In the genomic region with DNA sequence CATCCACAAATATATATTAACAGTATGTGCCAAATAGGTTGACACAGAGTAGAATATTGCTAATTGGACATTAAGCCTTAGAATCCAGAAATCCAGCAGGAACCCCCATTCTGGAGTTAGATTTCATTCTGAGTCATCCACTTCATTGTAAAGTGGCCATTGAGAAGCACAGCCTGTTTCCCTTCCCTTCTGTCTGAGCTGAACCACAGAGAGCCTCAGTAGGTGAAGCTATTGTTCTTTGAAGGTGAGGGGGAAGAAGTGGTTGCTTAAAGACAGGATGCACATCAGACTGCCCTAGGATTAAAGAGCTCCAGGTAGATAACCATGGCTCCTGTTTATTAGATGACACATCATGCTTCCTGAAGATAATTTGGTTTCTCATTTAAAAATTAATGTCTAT, we compare ENCODE assay signal across 1 cellular context.
TF ChIP-seq lines count a peak whose summit lies in the region.

No MANE protein-coding gene starts in this region.

TF ChIP-seq in GM23338, 12 proteins besides CTCF, POLR2A, EP300 and RAD21:
- TF ChIP-seq, protein P1, sequence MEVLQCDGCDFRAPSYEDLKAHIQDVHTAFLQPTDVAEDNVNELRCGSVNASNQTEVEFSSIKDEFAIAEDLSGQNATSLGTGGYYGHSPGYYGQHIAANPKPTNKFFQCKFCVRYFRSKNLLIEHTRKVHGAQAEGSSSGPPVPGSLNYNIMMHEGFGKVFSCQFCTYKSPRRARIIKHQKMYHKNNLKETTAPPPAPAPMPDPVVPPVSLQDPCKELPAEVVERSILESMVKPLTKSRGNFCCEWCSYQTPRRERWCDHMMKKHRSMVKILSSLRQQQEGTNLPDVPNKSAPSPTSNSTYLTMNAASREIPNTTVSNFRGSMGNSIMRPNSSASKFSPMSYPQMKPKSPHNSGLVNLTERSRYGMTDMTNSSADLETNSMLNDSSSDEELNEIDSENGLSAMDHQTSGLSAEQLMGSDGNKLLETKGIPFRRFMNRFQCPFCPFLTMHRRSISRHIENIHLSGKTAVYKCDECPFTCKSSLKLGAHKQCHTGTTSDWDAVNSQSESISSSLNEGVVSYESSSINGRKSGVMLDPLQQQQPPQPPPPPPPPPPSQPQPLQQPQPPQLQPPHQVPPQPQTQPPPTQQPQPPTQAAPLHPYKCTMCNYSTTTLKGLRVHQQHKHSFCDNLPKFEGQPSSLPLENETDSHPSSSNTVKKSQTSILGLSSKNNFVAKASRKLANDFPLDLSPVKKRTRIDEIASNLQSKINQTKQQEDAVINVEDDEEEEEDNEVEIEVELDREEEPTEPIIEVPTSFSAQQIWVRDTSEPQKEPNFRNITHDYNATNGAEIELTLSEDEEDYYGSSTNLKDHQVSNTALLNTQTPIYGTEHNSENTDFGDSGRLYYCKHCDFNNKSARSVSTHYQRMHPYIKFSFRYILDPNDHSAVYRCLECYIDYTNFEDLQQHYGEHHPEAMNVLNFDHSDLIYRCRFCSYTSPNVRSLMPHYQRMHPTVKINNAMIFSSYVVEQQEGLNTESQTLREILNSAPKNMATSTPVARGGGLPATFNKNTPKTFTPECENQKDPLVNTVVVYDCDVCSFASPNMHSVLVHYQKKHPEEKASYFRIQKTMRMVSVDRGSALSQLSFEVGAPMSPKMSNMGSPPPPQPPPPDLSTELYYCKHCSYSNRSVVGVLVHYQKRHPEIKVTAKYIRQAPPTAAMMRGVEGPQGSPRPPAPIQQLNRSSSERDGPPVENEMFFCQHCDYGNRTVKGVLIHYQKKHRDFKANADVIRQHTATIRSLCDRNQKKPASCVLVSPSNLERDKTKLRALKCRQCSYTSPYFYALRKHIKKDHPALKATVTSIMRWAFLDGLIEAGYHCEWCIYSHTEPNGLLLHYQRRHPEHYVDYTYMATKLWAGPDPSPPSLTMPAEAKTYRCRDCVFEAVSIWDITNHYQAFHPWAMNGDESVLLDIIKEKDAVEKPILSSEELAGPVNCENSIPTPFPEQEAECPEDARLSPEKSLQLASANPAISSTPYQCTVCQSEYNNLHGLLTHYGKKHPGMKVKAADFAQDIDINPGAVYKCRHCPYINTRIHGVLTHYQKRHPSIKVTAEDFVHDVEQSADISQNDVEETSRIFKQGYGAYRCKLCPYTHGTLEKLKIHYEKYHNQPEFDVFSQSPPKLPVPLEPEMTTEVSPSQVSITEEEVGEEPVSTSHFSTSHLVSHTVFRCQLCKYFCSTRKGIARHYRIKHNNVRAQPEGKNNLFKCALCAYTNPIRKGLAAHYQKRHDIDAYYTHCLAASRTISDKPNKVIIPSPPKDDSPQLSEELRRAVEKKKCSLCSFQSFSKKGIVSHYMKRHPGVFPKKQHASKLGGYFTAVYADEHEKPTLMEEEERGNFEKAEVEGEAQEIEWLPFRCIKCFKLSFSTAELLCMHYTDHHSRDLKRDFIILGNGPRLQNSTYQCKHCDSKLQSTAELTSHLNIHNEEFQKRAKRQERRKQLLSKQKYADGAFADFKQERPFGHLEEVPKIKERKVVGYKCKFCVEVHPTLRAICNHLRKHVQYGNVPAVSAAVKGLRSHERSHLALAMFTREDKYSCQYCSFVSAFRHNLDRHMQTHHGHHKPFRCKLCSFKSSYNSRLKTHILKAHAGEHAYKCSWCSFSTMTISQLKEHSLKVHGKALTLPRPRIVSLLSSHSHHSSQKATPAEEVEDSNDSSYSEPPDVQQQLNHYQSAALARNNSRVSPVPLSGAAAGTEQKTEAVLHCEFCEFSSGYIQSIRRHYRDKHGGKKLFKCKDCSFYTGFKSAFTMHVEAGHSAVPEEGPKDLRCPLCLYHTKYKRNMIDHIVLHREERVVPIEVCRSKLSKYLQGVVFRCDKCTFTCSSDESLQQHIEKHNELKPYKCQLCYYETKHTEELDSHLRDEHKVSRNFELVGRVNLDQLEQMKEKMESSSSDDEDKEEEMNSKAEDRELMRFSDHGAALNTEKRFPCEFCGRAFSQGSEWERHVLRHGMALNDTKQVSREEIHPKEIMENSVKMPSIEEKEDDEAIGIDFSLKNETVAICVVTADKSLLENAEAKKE (CRISPR knock-in tag; IDR thresholded peaks at IDR 0.05), result no peak
- TF ChIP-seq STAT1 (IDR thresholded peaks at IDR 0.05; ENCODE audit: unreplicated experiment), result no peak
- TF ChIP-seq CREB1 (CRISPR knock-in tag; IDR thresholded peaks at IDR 0.05; ENCODE audit: low read depth), result no peak
- TF ChIP-seq ZNF331 (CRISPR knock-in tag; IDR thresholded peaks at IDR 0.05; ENCODE audit: low read depth), result no peak
- no peak for TF ChIP-seq JUNB (IDR thresholded peaks at IDR 0.05; ENCODE audit: unreplicated experiment)
- no peak for TF ChIP-seq ZNF114 (CRISPR knock-in tag; IDR thresholded peaks at IDR 0.05)
- no peak for TF ChIP-seq POLR2AphosphoS5 (IDR thresholded peaks at IDR 0.05; ENCODE audit: low read depth)
- no peak for TF ChIP-seq EZH2phosphoT487 (IDR thresholded peaks at IDR 0.05; ENCODE audit: unreplicated experiment)
- no peak for TF ChIP-seq EZH2 (IDR thresholded peaks at IDR 0.05; ENCODE audit: low read depth, unreplicated experiment)
- TF ChIP-seq, protein P2, sequence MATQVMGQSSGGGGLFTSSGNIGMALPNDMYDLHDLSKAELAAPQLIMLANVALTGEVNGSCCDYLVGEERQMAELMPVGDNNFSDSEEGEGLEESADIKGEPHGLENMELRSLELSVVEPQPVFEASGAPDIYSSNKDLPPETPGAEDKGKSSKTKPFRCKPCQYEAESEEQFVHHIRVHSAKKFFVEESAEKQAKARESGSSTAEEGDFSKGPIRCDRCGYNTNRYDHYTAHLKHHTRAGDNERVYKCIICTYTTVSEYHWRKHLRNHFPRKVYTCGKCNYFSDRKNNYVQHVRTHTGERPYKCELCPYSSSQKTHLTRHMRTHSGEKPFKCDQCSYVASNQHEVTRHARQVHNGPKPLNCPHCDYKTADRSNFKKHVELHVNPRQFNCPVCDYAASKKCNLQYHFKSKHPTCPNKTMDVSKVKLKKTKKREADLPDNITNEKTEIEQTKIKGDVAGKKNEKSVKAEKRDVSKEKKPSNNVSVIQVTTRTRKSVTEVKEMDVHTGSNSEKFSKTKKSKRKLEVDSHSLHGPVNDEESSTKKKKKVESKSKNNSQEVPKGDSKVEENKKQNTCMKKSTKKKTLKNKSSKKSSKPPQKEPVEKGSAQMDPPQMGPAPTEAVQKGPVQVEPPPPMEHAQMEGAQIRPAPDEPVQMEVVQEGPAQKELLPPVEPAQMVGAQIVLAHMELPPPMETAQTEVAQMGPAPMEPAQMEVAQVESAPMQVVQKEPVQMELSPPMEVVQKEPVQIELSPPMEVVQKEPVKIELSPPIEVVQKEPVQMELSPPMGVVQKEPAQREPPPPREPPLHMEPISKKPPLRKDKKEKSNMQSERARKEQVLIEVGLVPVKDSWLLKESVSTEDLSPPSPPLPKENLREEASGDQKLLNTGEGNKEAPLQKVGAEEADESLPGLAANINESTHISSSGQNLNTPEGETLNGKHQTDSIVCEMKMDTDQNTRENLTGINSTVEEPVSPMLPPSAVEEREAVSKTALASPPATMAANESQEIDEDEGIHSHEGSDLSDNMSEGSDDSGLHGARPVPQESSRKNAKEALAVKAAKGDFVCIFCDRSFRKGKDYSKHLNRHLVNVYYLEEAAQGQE (IDR thresholded peaks at IDR 0.05; ENCODE audit: unreplicated experiment), result no peak
- no peak for TF ChIP-seq NANOG (IDR thresholded peaks at IDR 0.05; ENCODE audit: borderline replicate concordance)
- TF ChIP-seq, protein P3, sequence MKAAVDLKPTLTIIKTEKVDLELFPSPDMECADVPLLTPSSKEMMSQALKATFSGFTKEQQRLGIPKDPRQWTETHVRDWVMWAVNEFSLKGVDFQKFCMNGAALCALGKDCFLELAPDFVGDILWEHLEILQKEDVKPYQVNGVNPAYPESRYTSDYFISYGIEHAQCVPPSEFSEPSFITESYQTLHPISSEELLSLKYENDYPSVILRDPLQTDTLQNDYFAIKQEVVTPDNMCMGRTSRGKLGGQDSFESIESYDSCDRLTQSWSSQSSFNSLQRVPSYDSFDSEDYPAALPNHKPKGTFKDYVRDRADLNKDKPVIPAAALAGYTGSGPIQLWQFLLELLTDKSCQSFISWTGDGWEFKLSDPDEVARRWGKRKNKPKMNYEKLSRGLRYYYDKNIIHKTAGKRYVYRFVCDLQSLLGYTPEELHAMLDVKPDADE (IDR thresholded peaks at IDR 0.05), result no peak
